Comparison of ENCODE assay signal across 8 cellular contexts in genomic region chr4:15002659-15003440, GRCh38. TPM values are rescaled to one million over a fixed set of nuclear protein-coding genes. Genes with fewer than 3 reads are reported as not detected.
DNase-seq lines count a peak whose midpoint lies in the region; ATAC-seq and TF ChIP-seq lines count a peak whose summit lies in the region.

No MANE protein-coding gene starts in this region.

- peaks cover 9% of the 10 kb centered on the region; the same call in 1 of the 2 replicates for H4K20me1 ChIP-seq in PC-3 (ENCODE audit: low read length)

- H3K4me3 ChIP-seq in PC-3 (ENCODE audit: low read length) (peak overlapping the region; percentile 96), muscle layer of duodenum (ENCODE audit: low read depth in 1 of 2, low read length in 2 of 2) (peak overlapping the region; percentile 88 to 96)

- no peaks in the 10 kb centered on the region for H3K9me3 ChIP-seq in PC-3 (ENCODE audit: low read length)
- no peaks in the 10 kb centered on the region for H3K9me3 ChIP-seq in muscle layer of duodenum (ENCODE audit: control insufficient read depth in 1 of 2, low read length in 2 of 2)

- H3K4me1 ChIP-seq in PC-3 (ENCODE audit: insufficient read depth, low read length) (peaks cover 17% of the 10 kb centered on the region; the same call in 1 of the 2 replicates), muscle layer of duodenum (ENCODE audit: control insufficient read depth in 1 of 2, insufficient read depth in 2 of 2, low read length in 2 of 2) (peaks cover 0 to 14% of the 10 kb centered on the region in 2 donors)

- H3K27me3 Mint-ChIP-seq in activated T-cell treated with anti-CD3 and anti-CD28 coated beads, Interleukin-2, amount 50 U/mL, for 4 hours (ENCODE audit: low read depth) = no peaks in the 10 kb centered on the region

- CTCF ChIA-PET in PC-3 (lab: Charles Lee) = no interaction called here

- H3K27me3 ChIP-seq in PC-3 (ENCODE audit: low read length) = no peaks in the 10 kb centered on the region
- no peaks in the 10 kb centered on the region for H3K27me3 ChIP-seq in muscle layer of duodenum (ENCODE audit: low read depth, low read length)

- H3K36me3 ChIP-seq in PC-3 (ENCODE audit: low read depth, low read length) (no peaks in the 10 kb centered on the region), muscle layer of duodenum (ENCODE audit: control insufficient read depth in 1 of 2, insufficient read depth in 2 of 2, low read length in 2 of 2) (peaks cover under 1 to 12% of the 10 kb centered on the region in 2 donors)

- no TSS peak for BruUV-seq in PC-3 (replicated peaks; lab: Mats Ljungman, UMichigan)

- peak; percentile 59 for DNase-seq in PC-3
- DNase-seq in activated T-cell treated with anti-CD3 and anti-CD28 coated beads, Interleukin-2, amount 50 U/mL, for 4 hours = peak; percentile 81
- DNase-seq in stimulated activated CD8-positive, alpha-beta memory T cell treated with anti-CD3 and anti-CD28 coated beads, Interleukin-7, amount 100 ng/mL, for 4 hours (ENCODE audit: low read depth in 2 of 2) = peak; percentile 64 to 85

- peaks cover 24% of the 10 kb centered on the region for H3K4me1 Mint-ChIP-seq in activated T-cell treated with anti-CD3 and anti-CD28 coated beads, Interleukin-2, amount 50 U/mL, for 4 hours (ENCODE audit: low read depth)

- H3K4me2 ChIP-seq in PC-3 (ENCODE audit: low read length) = peak overlapping the region; percentile 93

- intact Hi-C loops in PC-3 (cut with micrococcal nuclease) = loop anchor here (2.0 to 10.0 kb wide), 5 partner anchors 118 to 1348 kb away; no protein-coding TSS in a partner anchor

- H2AFZ ChIP-seq in PC-3 (ENCODE audit: low read length) = peak overlapping the region; percentile 98

- H3K4me3 Mint-ChIP-seq in activated T-cell treated with anti-CD3 and anti-CD28 coated beads, Interleukin-2, amount 50 U/mL, for 4 hours = peak overlapping the region; percentile 90

- H3K27ac ChIP-seq in C4-2B (peak overlapping the region; percentile 75), PC-3 (ENCODE audit: low read length) (peak overlapping the region; percentile 83), muscle layer of duodenum (ENCODE audit: low read length) (peak overlapping the region; percentile 98)

- peak overlapping the region; percentile 78 for H3K9ac ChIP-seq in PC-3 (ENCODE audit: low read length)

- ATAC-seq in GM19397 (IDR thresholded peaks at IDR 0.05; ENCODE audit: unreplicated experiment) (peak; percentile 17), HG03521 (IDR thresholded peaks at IDR 0.05; ENCODE audit: unreplicated experiment) (peak; percentile 15), PC-3 (peak; percentile 23), esophagus mucosa (peak; percentile 45)
- ATAC-seq in activated T-cell treated with anti-CD3 and anti-CD28 coated beads, Interleukin-2, amount 50 U/mL, for 4 hours = peak; percentile 23 to 26

- POLR2A ChIA-PET in PC-3 (lab: Charles Lee; ENCODE audit: unreplicated experiment) = interaction anchor here (0.7 kb wide), 1 partner anchor 195 kb away, joined by 10 read pairs; no protein-coding TSS in a partner anchor

- no peaks in the 10 kb centered on the region for H3K9me3 Mint-ChIP-seq in activated T-cell treated with anti-CD3 and anti-CD28 coated beads, Interleukin-2, amount 50 U/mL, for 4 hours

- H3K79me2 ChIP-seq in PC-3 (ENCODE audit: low read length) = peaks cover 39% of the 10 kb centered on the region

- H3K36me3 Mint-ChIP-seq in activated T-cell treated with anti-CD3 and anti-CD28 coated beads, Interleukin-2, amount 50 U/mL, for 4 hours (ENCODE audit: insufficient read depth) = no peaks in the 10 kb centered on the region

- TF ChIP-seq CTCF in C4-2B (conservative IDR thresholded peaks at IDR 0.05) = no peak
- TF ChIP-seq CTCF in PC-3 (conservative IDR thresholded peaks at IDR 0.05; ENCODE audit: low read depth, low read length) = no peak

- H3K9me2 ChIP-seq in PC-3 (replicated peaks; ENCODE audit: low read length) = no peaks in the 10 kb centered on the region

- H3F3A ChIP-seq in PC-3 (ENCODE audit: low read length, unreplicated experiment) = no peaks in the 10 kb centered on the region

RNA-seq across cellular contexts. Expression of gene CPEB2, which starts 0.6 kb away (rescaled TPM):
- 1.8 and 2.4 TPM in 2 replicates for total RNA-seq in PC-3 (2014; rRNA removed)
- total RNA-seq in activated T-cell treated with anti-CD3 and anti-CD28 coated beads, Interleukin-2, amount 50 U/mL, for 4 hours = 1 to 10 TPM; 4.8 to 8.7 (median 8.2) TPM
- total RNA-seq in esophagus mucosa = 18.3 TPM

Comparison
In these comparisons a context has a peak if more than half of its experiments do, and no peak if none do; other contexts are left out.
1. Peak in every context shown above with its lines: DNase-seq, ATAC-seq, H3K4me3 ChIP-seq and H3K27ac ChIP-seq.